In genomic region chr5:72194846-72195245, GRCh38 we compare ENCODE assay signal across 9 cellular contexts.
DNase-seq lines count a peak whose midpoint lies in the region; ATAC-seq, FAIRE-seq and TF ChIP-seq lines count a peak whose summit lies in the region.
"Had no signal": no experiment of that assay in that cellular context is flagged by ENCODE, and none has a peak within 500 bp of the region (broad histone marks: within the 10 kb centered on the region; RNA-seq: fewer than 3 reads in every experiment).

No MANE protein-coding gene starts in this region.

- 96 to 97% methylated on average over 6 of the region's 6 CpGs for WGBS in lower leg skin, 2 donors

- peaks cover 51 to 77% of the 10 kb centered on the region in 2 donors for H3K36me3 ChIP-seq in ascending aorta

- H3K4me3 ChIP-seq in ascending aorta (no peak overlapping the region), lower leg skin (ENCODE audit: low read depth, poor library complexity, severe bottlenecking) (no peak overlapping the region)

- H3K27me3 ChIP-seq in ascending aorta = no peaks in the 10 kb centered on the region

- ATAC-seq in GM19455 (IDR thresholded peaks at IDR 0.05; ENCODE audit: unreplicated experiment) (peak; percentile 95), HG03280 (IDR thresholded peaks at IDR 0.05; ENCODE audit: unreplicated experiment) (peak; percentile 87)
- ATAC-seq: PC-3 had no signal

- H3K4me1 ChIP-seq in ascending aorta = peaks cover 3 to 15% of the 10 kb centered on the region in 2 donors

- no peak for TF ChIP-seq CTCF in ascending aorta (IDR thresholded peaks at IDR 0.05)
- TF ChIP-seq CTCF in lower leg skin (IDR thresholded peaks at IDR 0.05) = no peak

- H3K9me3 ChIP-seq in ascending aorta = no peaks in the 10 kb centered on the region

- intact Hi-C loops in ascending aorta (cut with DNase I) (no loop called here), lower leg skin (cut with DNase I; ENCODE audit: low total_unique reads) (no loop called here)

- peak; percentile 5 for DNase-seq in GM12892 (ENCODE audit: insufficient read length)
- no peak for DNase-seq in ascending aorta (ENCODE audit: low spot score in 2 of 2)
- no peak for DNase-seq in DMS 273 treated with DMSO at 0.1 percent for 48 hours (lab: John Stamatoyannopoulos, UW)
- no peak for DNase-seq in NCI-H446 treated with DMSO at 0.1 percent for 48 hours (lab: John Stamatoyannopoulos, UW)
- DNase-seq in lower leg skin (ENCODE audit: low spot score in 2 of 2) = no peak
- no peak for DNase-seq in AML-193 (lab: John Stamatoyannopoulos, UW)
- DNase-seq: PC-3 had no signal

- peak overlapping the region; percentile 65 to 70 for H3K27ac ChIP-seq in ascending aorta

- peak; percentile 86 for FAIRE-seq in GM12892 (lab: Jason Lieb, UNC)

- TF ChIP-seq POLR2A in GM12892 (IDR thresholded peaks at IDR 0.05; ENCODE audit: low read depth, low read length) = no peak
- TF ChIP-seq POLR2A in lower leg skin (IDR thresholded peaks at IDR 0.05) = no peak
